8 cellular contexts compared by ENCODE assay signal in genomic region chr13:48580185-48580803, GRCh38.
DNase-seq lines count a peak whose midpoint lies in the region; ATAC-seq lines count a peak whose summit lies in the region.

No MANE protein-coding gene starts in this region.

- intact Hi-C loops in head of caudate nucleus (cut with DNase I): loop anchor here (10.0 kb wide), 3 partner anchors 345 to 485 kb away; partner anchors contain the start of genes ITM2B and MED4

- DNase-seq in COR-L47 (lab: John Stamatoyannopoulos, UW) (peak; percentile 53), KBM-7 (peak; percentile 82), SHP77 treated with DMSO at 0.1 percent for 48 hours (lab: John Stamatoyannopoulos, UW) (peak; percentile 19), head of caudate nucleus (peak in 38 of 42 donors; percentile 39 to 92 (median 76)), putamen (ENCODE audit: low spot score) (peak; percentile 66), GM19238 (ENCODE audit: insufficient read length, low spot score) (no peak)
- peak; percentile 76 for DNase-seq in activated naive CD4-positive, alpha-beta T cell treated with Interleukin-2 at 50 U/mL for 16 hours

- ATAC-seq in GM18519 (IDR thresholded peaks at IDR 0.05; ENCODE audit: low FRiP score, unreplicated experiment): no peak

- in situ Hi-C loops in KBM-7 (cut with MboI; ENCODE audit: low pct_unique_long_range_greater_than_20kb, low sequenced_read_pairs): loop anchor here (25.0 kb wide), 1 partner anchor 468 kb away; no protein-coding TSS in a partner anchor
